ENCODE assay signal across 15 cellular contexts in genomic region chr4:75306496-75306895, GRCh38.
DNase-seq lines count a peak whose midpoint lies in the region; TF ChIP-seq lines count a peak whose summit lies in the region.
"Had no signal": no experiment of that assay in that cellular context is flagged by ENCODE, and none has a peak within 500 bp of the region (broad histone marks: within the 10 kb centered on the region; RNA-seq: fewer than 3 reads in every experiment).

No MANE protein-coding gene starts in this region.

- peaks cover 12% of the 10 kb centered on the region for H3F3A ChIP-seq in neural progenitor cell (ENCODE audit: low read depth)

- peaks cover 36% of the 10 kb centered on the region for H3K4me1 ChIP-seq in neural progenitor cell

- no peak for TF ChIP-seq POLR2A in erythroblast (IDR thresholded peaks at IDR 0.05; ENCODE audit: low read length)

- no peak overlapping the region for H3K4me2 ChIP-seq in neural progenitor cell

- POLR2A ChIA-PET in MCF 10A (lab: Yijun Ruan, JAX), result interaction anchor here (1.2 kb wide), 1 partner anchor 411 kb away, joined by 4 read pairs; no protein-coding TSS in a partner anchor

- in situ Hi-C loops in T47D (cut with HindIII; ENCODE audit: low pct_unique_long_range_greater_than_20kb, low sequenced_read_pairs), result no loop called here

- DNase-seq in T47D (ENCODE audit: low read depth in 1 of 2, low spot score in 1 of 2) (peak; percentile 9 to 59), MCF 10A (ENCODE audit: unreplicated experiment) (no peak), neural progenitor cell (ENCODE audit: low spot score) (no peak), NCI-H2081 treated with DMSO at 0.1 percent for 48 hours (lab: John Stamatoyannopoulos, UW) (no peak), erythroblast (lab: John Stamatoyannopoulos, UW) (no peak), KG1 (lab: John Stamatoyannopoulos, UW) (no peak)
- DNase-seq: C1 segment of cervical spinal cord; CD4-positive, alpha-beta T cell; DND-41; GDM1; GOT3; H9; IMR-90 had no signal

- H3K79me2 ChIP-seq in neural progenitor cell (ENCODE audit: low read depth), result no peaks in the 10 kb centered on the region

- intact Hi-C loops in MCF 10A (cut with micrococcal nuclease), result no loop called here

- H3K27ac ChIP-seq in VCaP (peak overlapping the region; percentile 87), neural progenitor cell (no peak overlapping the region)

- H3K4me3 Mint-ChIP-seq in MCF 10A (ENCODE audit: unreplicated experiment) (no peak overlapping the region), neural progenitor cell (no peak overlapping the region)
- H3K4me3 Mint-ChIP-seq: B cell; CD4-positive, alpha-beta T cell; H9 had no signal

- no peak overlapping the region for H2AFZ ChIP-seq in neural progenitor cell (replicated peaks)

- no peak for TF ChIP-seq CTCF in MCF 10A (IDR thresholded peaks at IDR 0.05; ENCODE audit: unreplicated experiment)
- no peak for TF ChIP-seq CTCF in VCaP (conservative IDR thresholded peaks at IDR 0.05)
- TF ChIP-seq CTCF in neural progenitor cell (IDR thresholded peaks at IDR 0.05), result no peak

- H3K36me3 Mint-ChIP-seq in MCF 10A (ENCODE audit: insufficient read depth, unreplicated experiment) (no peaks in the 10 kb centered on the region), neural progenitor cell (peaks cover 6% of the 10 kb centered on the region)

- H3K27me3 Mint-ChIP-seq in MCF 10A (ENCODE audit: insufficient read depth, unreplicated experiment) (peaks cover 7% of the 10 kb centered on the region), neural progenitor cell (ENCODE audit: insufficient read depth, low read depth) (peaks cover 5% of the 10 kb centered on the region)

- H3K9ac ChIP-seq in neural progenitor cell, result no peak overlapping the region

- no peaks in the 10 kb centered on the region for H3K27me3 ChIP-seq in neural progenitor cell

- CTCF ChIA-PET in MCF 10A (lab: Yijun Ruan, JAX), result interaction anchor here (1.1 kb wide), 1 partner anchor 374 kb away, joined by 4 read pairs; the partner anchor contains the start of gene PARM1

- no peak overlapping the region for H3K27ac Mint-ChIP-seq in MCF 10A (ENCODE audit: low read depth, unreplicated experiment)
- peak overlapping the region; percentile 1 for H3K27ac Mint-ChIP-seq in neural progenitor cell
- H3K27ac Mint-ChIP-seq: B cell; CD4-positive, alpha-beta T cell; H9 had no signal

- H3K9me3 ChIP-seq in neural progenitor cell (ENCODE audit: low read depth), result no peaks in the 10 kb centered on the region

- H3K4me3 ChIP-seq in neural progenitor cell, result no peak overlapping the region

- BruUV-seq in MCF 10A (replicated peaks; lab: Mats Ljungman, UMichigan), result no TSS peak

- peaks cover 11% of the 10 kb centered on the region for H3K9me3 Mint-ChIP-seq in MCF 10A (ENCODE audit: unreplicated experiment)
- H3K9me3 Mint-ChIP-seq in neural progenitor cell, result peaks cover 15% of the 10 kb centered on the region

- H4K20me1 ChIP-seq in neural progenitor cell (ENCODE audit: low read depth), result no peaks in the 10 kb centered on the region

- no peaks in the 10 kb centered on the region for H3K4me1 Mint-ChIP-seq in MCF 10A (ENCODE audit: insufficient read depth, unreplicated experiment)
- peaks cover 36% of the 10 kb centered on the region for H3K4me1 Mint-ChIP-seq in neural progenitor cell
- H3K4me1 Mint-ChIP-seq: B cell had no signal

- H3K36me3 ChIP-seq in neural progenitor cell, result no peaks in the 10 kb centered on the region

Comparison
In these comparisons a context has a peak if more than half of its experiments do, and no peak if none do; other contexts are left out.
1. DNase-seq: peak in T47D (2 of 2); none in MCF 10A (single experiment), neural progenitor cell (single experiment), NCI-H2081 treated with DMSO at 0.1 percent for 48 hours (single experiment), erythroblast (0 of 2) and KG1 (single experiment).